In the genomic region with DNA sequence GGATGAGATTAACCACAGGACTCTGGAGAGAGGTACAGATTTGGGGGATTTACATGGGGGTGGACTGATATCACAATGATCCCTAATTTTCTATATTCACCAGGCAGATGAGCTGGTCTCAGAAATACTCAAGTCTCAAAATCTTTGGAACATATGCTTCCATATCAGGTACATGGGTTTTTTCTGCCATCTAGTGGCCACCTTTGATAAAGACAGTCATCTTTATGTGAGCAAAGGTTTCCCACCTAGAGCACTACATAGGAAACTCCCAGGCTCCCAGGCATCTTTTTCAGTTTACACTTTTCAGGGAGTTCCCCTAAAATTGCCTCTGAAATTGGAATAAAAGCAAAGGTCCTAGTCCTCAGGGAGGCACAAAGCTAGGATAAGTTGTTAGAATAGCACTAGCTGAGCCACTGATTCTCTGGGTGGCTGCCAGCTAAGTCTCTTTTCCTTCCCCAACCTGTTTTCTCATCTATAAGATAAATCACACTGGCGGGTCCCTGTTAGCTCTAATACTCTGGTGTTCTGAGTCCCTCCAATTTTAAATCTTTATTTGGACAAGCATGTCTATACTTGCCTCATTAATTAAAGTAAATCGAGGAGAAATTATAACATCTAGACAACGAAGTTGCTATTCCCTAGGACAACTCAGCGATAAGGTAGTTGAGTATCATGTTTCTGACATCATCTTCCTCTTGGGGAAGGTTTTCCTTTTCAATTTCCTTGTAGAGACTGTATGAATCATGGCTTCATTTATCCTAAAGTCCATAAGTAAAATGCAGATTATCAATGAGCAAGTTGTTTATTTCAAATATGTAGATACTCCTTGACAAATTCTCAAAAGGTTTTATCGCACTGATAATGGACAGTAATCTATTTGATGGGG, we compare ENCODE assay signal across 9 cellular contexts. TPM values are rescaled to one million over a fixed set of nuclear protein-coding genes. Genes with fewer than 3 reads are reported as not detected.
DNase-seq lines count a peak whose midpoint lies in the region; ATAC-seq and TF ChIP-seq lines count a peak whose summit lies in the region.
"Had no signal": no experiment of that assay in that cellular context is flagged by ENCODE, and none has a peak within 500 bp of the region (broad histone marks: within the 10 kb centered on the region; RNA-seq: fewer than 3 reads in every experiment).

No MANE protein-coding gene starts in this region.

- H3K4me1 Mint-ChIP-seq in T-cell = no peaks in the 10 kb centered on the region

- H3K4me3 Mint-ChIP-seq in T-cell = no peak overlapping the region
- H3K4me3 Mint-ChIP-seq: T-helper 1 cell treated with Interleukin-12 subunit alpha and Interleukin-12 subunit beta and Interleukin-4 antibody, amounts not matched to agents 30 μg/mL and 1 μg/mL, for 36 hours had no signal

- H3K4me3 ChIP-seq in BE2C (ENCODE audit: low read depth, low read length) = no peak overlapping the region
- no peak overlapping the region for H3K4me3 ChIP-seq in GM12875 (ENCODE audit: low read depth, low read length)
- no peak overlapping the region for H3K4me3 ChIP-seq in fibroblast of villous mesenchyme (ENCODE audit: low read depth, low read length)
- no peak overlapping the region for H3K4me3 ChIP-seq in parathyroid adenoma (ENCODE audit: low read depth, low read length)

- H3K4me1 ChIP-seq in BE2C = no peaks in the 10 kb centered on the region
- H3K4me1 ChIP-seq in parathyroid adenoma = no peaks in the 10 kb centered on the region

- H3K36me3 ChIP-seq in BE2C = no peaks in the 10 kb centered on the region
- no peaks in the 10 kb centered on the region for H3K36me3 ChIP-seq in parathyroid adenoma (ENCODE audit: control insufficient read depth, insufficient read depth, low read length)

- CTCF ChIA-PET in T-cell (lab: Charles Lee) = interaction anchor here (0.5 to 1.6 kb wide), 12 partner anchors 7 to 1973 kb away, joined by 3 to 6 read pairs (median 3); no protein-coding TSS in a partner anchor

- TF ChIP-seq CTCF in BE2C (IDR thresholded peaks at IDR 0.05; ENCODE audit: low read depth, low read length) (peak; percentile 81), GM12875 (IDR thresholded peaks at IDR 0.05; ENCODE audit: borderline replicate concordance, insufficient read depth, low read depth, low read length) (peak; percentile 56; the same call in 1 of the 2 replicates), fibroblast of villous mesenchyme (IDR thresholded peaks at IDR 0.05; ENCODE audit: insufficient read depth, low read depth, low read length) (peak; percentile 78), parathyroid adenoma (IDR thresholded peaks at IDR 0.05) (peak; percentile 82)

- no peak overlapping the region for H2AFZ ChIP-seq in parathyroid adenoma

- H3K27ac Mint-ChIP-seq in T-cell = no peak overlapping the region
- H3K27ac Mint-ChIP-seq: T-helper 1 cell treated with Interleukin-12 subunit alpha and Interleukin-12 subunit beta and Interleukin-4 antibody, amounts not matched to agents 30 μg/mL and 1 μg/mL, for 36 hours had no signal

- POLR2A ChIA-PET in T-cell (lab: Charles Lee) = no interaction called here

- DNase-seq in BE2C (peak; percentile 51), NCI-H1105 (lab: John Stamatoyannopoulos, UW) (peak; percentile 42), T-cell (peak in 6 of 34 experiments; percentile 18 to 38 (median 28)), fibroblast of villous mesenchyme (ENCODE audit: low read depth) (peak; percentile 63), OCI-M2 (lab: John Stamatoyannopoulos, UW; ENCODE audit: unreplicated experiment) (no peak)

- H3K9me3 ChIP-seq in BE2C (no peaks in the 10 kb centered on the region), parathyroid adenoma (ENCODE audit: control insufficient read depth, low read length) (no peaks in the 10 kb centered on the region)

- no peaks in the 10 kb centered on the region for H3K27me3 ChIP-seq in BE2C
- no peaks in the 10 kb centered on the region for H3K27me3 ChIP-seq in parathyroid adenoma (ENCODE audit: control insufficient read depth, insufficient read depth, low read length)

- ATAC-seq in HG02678 (IDR thresholded peaks at IDR 0.05; ENCODE audit: unreplicated experiment) = peak; percentile 88
- ATAC-seq in T-cell (replicated peaks in 1 of 4) = peak; percentile 60 to 70 (median 64)

- H3K9me3 Mint-ChIP-seq in T-cell = no peaks in the 10 kb centered on the region
- H3K9me3 Mint-ChIP-seq: T-helper 1 cell treated with Interleukin-12 subunit alpha and Interleukin-12 subunit beta and Interleukin-4 antibody, amounts not matched to agents 30 μg/mL and 1 μg/mL, for 36 hours had no signal

- H3K4me2 ChIP-seq in parathyroid adenoma (ENCODE audit: low read length) = no peak overlapping the region

- no peaks in the 10 kb centered on the region for H3K36me3 Mint-ChIP-seq in T-cell

- H3K79me2 ChIP-seq in parathyroid adenoma = no peaks in the 10 kb centered on the region

- no peak overlapping the region for H3K27ac ChIP-seq in parathyroid adenoma

- H3K9ac ChIP-seq in parathyroid adenoma = no peak overlapping the region

- peaks cover 43 to 50% of the 10 kb centered on the region in 2 donors for H3K27me3 Mint-ChIP-seq in T-cell

RNA-seq across cellular contexts. Expression of gene MON1B, which starts 19.0 kb away (rescaled TPM):
- polyA plus RNA-seq in BE2C (2012; ENCODE audit: insufficient read depth, insufficient read length, low read depth) = 48.2 TPM
- total RNA-seq in T-cell = 10 to 100 TPM; 60.8 to 91.8 (median 81.9) TPM
- total RNA-seq in fibroblast of villous mesenchyme = 10.4 and 11.0 TPM in 2 replicates

RNA-seq across cellular contexts. Expression of gene SYCE1L, which starts 27.2 kb away (rescaled TPM):
- 4.8 TPM for polyA plus RNA-seq in BE2C (2012; ENCODE audit: insufficient read depth, insufficient read length, low read depth)
- total RNA-seq in T-cell (10 to 100 TPM in 4 of 5 donors, 1 to 10 TPM in 1; 4.0 to 18.0 (median 16.7) TPM), fibroblast of villous mesenchyme (0.32 TPM in 1 of 2 replicates, not detected in the other)
